8 cellular contexts compared by ENCODE assay signal in the genomic region with DNA sequence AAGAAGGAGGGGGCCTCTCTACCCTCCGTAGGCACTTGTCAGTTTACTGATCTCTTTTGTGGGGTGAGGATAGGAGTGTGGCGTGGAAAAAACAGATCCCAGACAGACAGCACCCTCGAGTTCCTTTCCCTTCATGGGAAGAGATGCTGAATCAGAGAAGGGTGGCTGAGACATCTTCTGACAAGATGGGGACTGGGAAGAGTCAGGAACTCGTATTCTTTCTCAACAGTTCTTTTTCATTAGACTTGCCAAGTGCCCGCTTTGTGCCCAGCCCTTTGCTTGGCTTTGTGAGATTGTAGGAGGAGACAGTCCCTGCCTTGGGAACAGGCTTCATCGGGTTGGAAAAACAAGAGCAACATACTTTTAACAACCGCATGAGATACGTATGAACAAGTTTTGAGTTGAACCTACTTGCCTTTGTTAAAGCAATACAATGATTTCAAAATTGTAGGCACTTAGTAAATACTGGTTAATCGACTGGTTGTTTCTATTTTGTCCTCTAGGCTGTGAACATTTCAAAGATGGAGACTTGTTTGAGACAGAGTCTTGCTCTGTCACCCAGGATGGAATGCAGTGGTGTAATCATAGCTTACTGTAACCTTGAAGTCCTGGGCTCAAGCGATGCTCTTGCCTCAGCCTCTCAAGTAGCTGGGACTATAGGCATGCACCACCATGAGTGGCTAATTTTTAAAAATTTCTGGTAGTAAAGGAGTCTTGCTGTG. TPM values are rescaled to one million over a fixed set of nuclear protein-coding genes. Genes with fewer than 3 reads are reported as not detected.
DNase-seq lines count a peak whose midpoint lies in the region; ATAC-seq and TF ChIP-seq lines count a peak whose summit lies in the region.

No MANE protein-coding gene starts in this region.

- ATAC-seq in heart left ventricle (no peak), Right ventricle myocardium superior (ENCODE audit: poor library complexity) (no peak), GM21526 (IDR thresholded peaks at IDR 0.05; ENCODE audit: low FRiP score, unreplicated experiment) (no peak)
- no peak for ATAC-seq in activated CD4-positive, CD25-positive, alpha-beta regulatory T cell treated with anti-CD3 and anti-CD28 coated beads, Interleukin-2, amount 50 U/mL, for 24 hours

- H3K4me1 ChIP-seq in heart left ventricle (peaks cover 0 to 41% (median 12%) of the 10 kb centered on the region in 12 donors), endocrine pancreas (ENCODE audit: control insufficient read depth, insufficient read depth, low read length) (no peaks in the 10 kb centered on the region)

- H3K4me3 Mint-ChIP-seq in nephron progenitor cell: peak overlapping the region; percentile 96

- H3K9ac ChIP-seq in endocrine pancreas (ENCODE audit: control insufficient read depth, insufficient read depth, low read length): peak overlapping the region; percentile 61

- TF ChIP-seq CTCF in heart left ventricle (IDR thresholded peaks at IDR 0.05) (no peak), nephron progenitor cell (IDR thresholded peaks at IDR 0.05) (no peak)

- no peaks in the 10 kb centered on the region for H3K9me3 ChIP-seq in heart left ventricle
- no peaks in the 10 kb centered on the region for H3K9me3 ChIP-seq in endocrine pancreas (ENCODE audit: control insufficient read depth, low read length)

- peak overlapping the region; percentile 99 for H3K27ac Mint-ChIP-seq in nephron progenitor cell

- H3K27me3 ChIP-seq in heart left ventricle (no peaks in the 10 kb centered on the region), endocrine pancreas (ENCODE audit: control insufficient read depth, insufficient read depth, low read length) (no peaks in the 10 kb centered on the region)

- H3K9me3 Mint-ChIP-seq in nephron progenitor cell: no peaks in the 10 kb centered on the region

- DNase-seq in heart left ventricle (no peak), Right ventricle myocardium superior (no peak), RKO (ENCODE audit: low spot score) (peak; percentile 85), nephron progenitor cell (no peak), posterior vena cava (ENCODE audit: low spot score) (no peak)

- peaks cover 0 to 17% (median 6%) of the 10 kb centered on the region in 9 donors for H3K36me3 ChIP-seq in heart left ventricle
- no peaks in the 10 kb centered on the region for H3K36me3 ChIP-seq in endocrine pancreas (ENCODE audit: control insufficient read depth, insufficient read depth, low read length)

- H3K4me3 ChIP-seq in heart left ventricle (peak overlapping the region; percentile 60 to 92 (median 80)), endocrine pancreas (ENCODE audit: control insufficient read depth, insufficient read depth, low read length) (peak overlapping the region; percentile 61)

- no peak for TF ChIP-seq POLR2A in heart left ventricle (IDR thresholded peaks at IDR 0.05)

- peaks cover 62% of the 10 kb centered on the region for H3K4me1 Mint-ChIP-seq in nephron progenitor cell

- intact Hi-C loops in heart left ventricle (cut with DNase I): no loop called here
- intact Hi-C loops in Right ventricle myocardium superior (cut with DNase I): no loop called here
- intact Hi-C loops in posterior vena cava (cut with DNase I): no loop called here

- peaks cover 14% of the 10 kb centered on the region for H3K36me3 Mint-ChIP-seq in nephron progenitor cell (ENCODE audit: low read depth)

- peak overlapping the region in 11 of 12 donors; percentile 87 to 96 (median 93) for H3K27ac ChIP-seq in heart left ventricle

- H3K27me3 Mint-ChIP-seq in nephron progenitor cell (ENCODE audit: low read depth, poor library complexity): peaks cover 1% of the 10 kb centered on the region

- 27 to 31% (median 28%) methylated on average over 10 of the region's 10 CpGs for WGBS in heart left ventricle, 4 donors

RNA-seq across cellular contexts. Expression of gene RRM1, which starts 1.1 kb away (rescaled TPM):
- total RNA-seq in heart left ventricle (10 to 100 TPM; 22.8 to 44.7 (median 28.9) TPM), Right ventricle myocardium superior (29.5 TPM), posterior vena cava (10 to 100 TPM; 25.6 to 35.7 TPM)
- polyA plus RNA-seq in heart left ventricle: 10 to 100 TPM in 1 of 2 donors, 1 to 10 TPM in 1; 4.2 to 25.7 TPM
